26 cellular contexts compared by ENCODE assay signal in genomic region chr12:15407025-15407424, GRCh38.
DNase-seq lines count a peak whose midpoint lies in the region; ATAC-seq, FAIRE-seq and TF ChIP-seq lines count a peak whose summit lies in the region.
"Had no signal": no experiment of that assay in that cellular context is flagged by ENCODE, and none has a peak within 500 bp of the region (broad histone marks: within the 10 kb centered on the region; RNA-seq: fewer than 3 reads in every experiment).

No MANE protein-coding gene starts in this region.

- no peak overlapping the region for H3K4me2 ChIP-seq in HepG2 (ENCODE audit: low read depth, low read length)
- H3K4me2 ChIP-seq in K562 (ENCODE audit: insufficient read depth, low read length), result no peak overlapping the region
- H3K4me2 ChIP-seq: BLaER1 had no signal

- H3K27me3 ChIP-seq in HepG2 (ENCODE audit: control insufficient read depth in 1 of 2, insufficient read depth in 2 of 2, low read length in 2 of 2), result no peaks in the 10 kb centered on the region
- H3K27me3 ChIP-seq in right lobe of liver, result no peaks in the 10 kb centered on the region
- no peaks in the 10 kb centered on the region for H3K27me3 ChIP-seq in K562 (ENCODE audit: control insufficient read depth in 2 of 2, insufficient read depth in 2 of 2, low read length in 2 of 2)
- H3K27me3 ChIP-seq in uterus, result no peaks in the 10 kb centered on the region
- H3K27me3 ChIP-seq: BE2C, BLaER1 had no signal

- H3K9me3 ChIP-seq in HepG2 (ENCODE audit: low read length) (no peaks in the 10 kb centered on the region), right lobe of liver (no peaks in the 10 kb centered on the region), K562 (replicated peaks; ENCODE audit: control insufficient read depth, insufficient read depth, low read depth, low read length) (no peaks in the 10 kb centered on the region), uterus (no peaks in the 10 kb centered on the region)
- H3K9me3 ChIP-seq: BE2C, BLaER1 had no signal

- intact Hi-C loops in HepG2 (cut with micrococcal nuclease; ENCODE audit: unreplicated experiment), result no loop called here
- intact Hi-C loops in right lobe of liver (cut with DNase I), result no loop called here
- intact Hi-C loops in K562 (cut with micrococcal nuclease), result no loop called here
- intact Hi-C loops in uterus (cut with DNase I; ENCODE audit: low total_unique reads), result no loop called here

- TF ChIP-seq CTCF in HepG2 (CRISPR knock-in tag; IDR thresholded peaks at IDR 0.05), result no peak
- no peak for TF ChIP-seq CTCF in right lobe of liver (IDR thresholded peaks at IDR 0.05)
- no peak for TF ChIP-seq CTCF in K562 (IDR thresholded peaks at IDR 0.05 in 2 of 3, conservative IDR thresholded peaks at IDR 0.05 in 1 of 3; ENCODE audit: insufficient read depth in 2 of 3, low read depth in 1 of 3, low read length in 3 of 3)
- no peak for TF ChIP-seq CTCF in nephron (IDR thresholded peaks at IDR 0.05; ENCODE audit: unreplicated experiment in 3 of 3)
- no peak for TF ChIP-seq CTCF in uterus (IDR thresholded peaks at IDR 0.05)

- no peaks in the 10 kb centered on the region for H3K36me3 ChIP-seq in HepG2 (replicated peaks in 1 of 2; ENCODE audit: control insufficient read depth in 1 of 2, insufficient read depth in 2 of 2, low read length in 2 of 2)
- H3K36me3 ChIP-seq in right lobe of liver, result no peaks in the 10 kb centered on the region
- no peaks in the 10 kb centered on the region for H3K36me3 ChIP-seq in K562 (ENCODE audit: control insufficient read depth, insufficient read depth, low read length)
- no peaks in the 10 kb centered on the region for H3K36me3 ChIP-seq in uterus
- H3K36me3 ChIP-seq: BE2C, BLaER1 had no signal

- TF ChIP-seq RAD21 in HepG2 (CRISPR knock-in tag; IDR thresholded peaks at IDR 0.05) (no peak), K562 (CRISPR knock-in tag; conservative IDR thresholded peaks at IDR 0.05 in 1 of 2, IDR thresholded peaks at IDR 0.05 in 1 of 2) (no peak)

- no peaks in the 10 kb centered on the region for H3K27me3 Mint-ChIP-seq in nephron (ENCODE audit: low read depth)
- H3K27me3 Mint-ChIP-seq: CD4-positive, CD25-positive, alpha-beta regulatory T cell had no signal

- peaks cover 5% of the 10 kb centered on the region for H3K4me1 Mint-ChIP-seq in nephron
- H3K4me1 Mint-ChIP-seq: CD14-positive monocyte; CD4-positive, alpha-beta memory T cell; CD4-positive, CD25-positive, alpha-beta regulatory T cell; CD8-positive, alpha-beta memory T cell had no signal

- ATAC-seq in HepG2 (no peak), right lobe of liver (no peak), K562 (no peak), HG03045 (IDR thresholded peaks at IDR 0.05; ENCODE audit: unreplicated experiment) (no peak)
- ATAC-seq: GM12878 had no signal

- CTCF ChIA-PET in HepG2 (lab: Yijun Ruan, JAX; ENCODE audit: low intra/inter-chr PET ratio, low total read pairs), result no interaction called here
- CTCF ChIA-PET in K562 (lab: Yijun Ruan, JAX; ENCODE audit: low intra/inter-chr PET ratio), result no interaction called here

- H3K27ac ChIP-seq in HepG2 (ENCODE audit: extremely low read length, insufficient read depth, low read length) (no peak overlapping the region), right lobe of liver (no peak overlapping the region), K562 (ENCODE audit: extremely low read depth, low read depth, low read length) (no peak overlapping the region), uterus (no peak overlapping the region)
- H3K27ac ChIP-seq: 22Rv1, BLaER1 had no signal

- no peaks in the 10 kb centered on the region for H4K20me1 ChIP-seq in HepG2 (ENCODE audit: insufficient read depth, low read length)
- H4K20me1 ChIP-seq in K562 (replicated peaks; ENCODE audit: control insufficient read depth, insufficient read depth, low read length), result no peaks in the 10 kb centered on the region
- H4K20me1 ChIP-seq: BLaER1 had no signal

- H3K9me3 Mint-ChIP-seq in nephron, result no peaks in the 10 kb centered on the region
- H3K9me3 Mint-ChIP-seq: CD4-positive, alpha-beta memory T cell; CD4-positive, CD25-positive, alpha-beta regulatory T cell had no signal

- WGBS in HepG2 (ENCODE audit: low lambda C conversion rate), result 9% methylated on average over 2 of the region's 2 CpGs
- 41% methylated on average over 2 of the region's 2 CpGs for WGBS in right lobe of liver (ENCODE audit: insufficient coverage, low coverage, low lambda C conversion rate, missing lambda C conversion rate)
- WGBS in K562 (ENCODE audit: insufficient coverage, low coverage, missing lambda C conversion rate), result 0% methylated on average over 2 of the region's 2 CpGs

- TF ChIP-seq POLR2A in HepG2 (IDR thresholded peaks at IDR 0.05; ENCODE audit: insufficient read depth in 1 of 2, low read depth in 2 of 2, low read length in 2 of 2) (no peak), right lobe of liver (IDR thresholded peaks at IDR 0.05) (no peak), K562 (conservative IDR thresholded peaks at IDR 0.05) (no peak), uterus (IDR thresholded peaks at IDR 0.05) (no peak)

- BruUV-seq in HepG2 (replicated peaks; lab: Mats Ljungman, UMichigan) (no TSS peak), K562 (replicated peaks; lab: Mats Ljungman, UMichigan) (no TSS peak)

- H3K4me3 ChIP-seq in HepG2 (replicated peaks in 1 of 3; ENCODE audit: insufficient read depth in 1 of 3, low read depth in 2 of 3, low read length in 3 of 3) (no peak overlapping the region), right lobe of liver (no peak overlapping the region), K562 (no peak overlapping the region), uterus (no peak overlapping the region)
- H3K4me3 ChIP-seq: BLaER1, GM12878 had no signal

- H3K4me1 ChIP-seq in HepG2 (ENCODE audit: insufficient read depth, low read length) (no peaks in the 10 kb centered on the region), right lobe of liver (no peaks in the 10 kb centered on the region), K562 (replicated peaks in 1 of 2; ENCODE audit: control insufficient read depth in 2 of 2, insufficient read depth in 2 of 2, low read length in 2 of 2) (no peaks in the 10 kb centered on the region), uterus (no peaks in the 10 kb centered on the region)
- H3K4me1 ChIP-seq: BLaER1 had no signal

- no peaks in the 10 kb centered on the region for H3K79me2 ChIP-seq in HepG2 (ENCODE audit: insufficient read depth, low read length)
- H3K79me2 ChIP-seq in K562 (ENCODE audit: control insufficient read depth, insufficient read depth, low read length), result no peaks in the 10 kb centered on the region

- H2AFZ ChIP-seq in HepG2 (ENCODE audit: low read length) (no peak overlapping the region), K562 (ENCODE audit: low read depth, low read length) (no peak overlapping the region)

- POLR2A ChIA-PET in HepG2 (lab: Yijun Ruan, JAX), result no interaction called here
- POLR2A ChIA-PET in K562 (lab: Yijun Ruan, JAX), result no interaction called here

- DNase-seq in HepG2 (ENCODE audit: low spot score), result no peak
- DNase-seq in right lobe of liver, result no peak
- no peak for DNase-seq in K562 (ENCODE audit: extremely low read depth in 1 of 4, low spot score in 3 of 4)
- DNase-seq in uterus, result no peak
- DNase-seq: ACHN; BE2C; C1 segment of cervical spinal cord; CD4-positive, alpha-beta memory T cell; CD4-positive, CD25-positive, alpha-beta regulatory T cell; CD8-positive, alpha-beta memory T cell; COR-L47; DMS 273 treated with DMSO at 0.1 percent for 48 hours; DMS153; DMS53; DMS79; DND-41; EL; GDM1 had no signal

- in situ Hi-C loops in HepG2 (cut with HindIII; ENCODE audit: extremely low pct_ligation_motif_present, low pct_unique_long_range_greater_than_20kb) (no loop called here), K562 (cut with MboI) (no loop called here)

- peak overlapping the region; percentile 30 to 40 (median 40) for H3K27ac Mint-ChIP-seq in nephron
- H3K27ac Mint-ChIP-seq: CD14-positive monocyte; CD4-positive, alpha-beta memory T cell; CD4-positive, CD25-positive, alpha-beta regulatory T cell; CD8-positive, alpha-beta memory T cell had no signal

- H3K9ac ChIP-seq in HepG2 (ENCODE audit: insufficient read depth, low read depth, low read length), result no peak overlapping the region
- no peak overlapping the region for H3K9ac ChIP-seq in K562 (ENCODE audit: insufficient read depth in 1 of 2, low read depth in 2 of 2, low read length in 2 of 2)
- H3K9ac ChIP-seq: BLaER1 had no signal

- no peaks in the 10 kb centered on the region for H3K9me1 ChIP-seq in K562 (ENCODE audit: control insufficient read depth, insufficient read depth, low read length)

- H3K4me3 Mint-ChIP-seq in nephron, result no peak overlapping the region
- H3K4me3 Mint-ChIP-seq: CD14-positive monocyte; CD4-positive, alpha-beta memory T cell; CD4-positive, CD25-positive, alpha-beta regulatory T cell; CD8-positive, alpha-beta memory T cell had no signal

- FAIRE-seq in HepG2 (lab: Jason Lieb, UNC) (no peak), K562 (lab: Jason Lieb, UNC) (no peak)
- FAIRE-seq: GM12878, GM12892, GM18507 had no signal

- H3K36me3 Mint-ChIP-seq in nephron (ENCODE audit: low read depth), result no peaks in the 10 kb centered on the region
- H3K36me3 Mint-ChIP-seq: CD14-positive monocyte; CD4-positive, alpha-beta memory T cell; CD4-positive, CD25-positive, alpha-beta regulatory T cell; CD8-positive, alpha-beta memory T cell had no signal

- TF ChIP-seq EP300 in HepG2 (IDR thresholded peaks at IDR 0.05; ENCODE audit: low read depth in 2 of 2, low read length in 2 of 2) (no peak), HepG2 (CRISPR knock-in tag; IDR thresholded peaks at IDR 0.05; ENCODE audit: borderline replicate concordance) (no peak), K562 (IDR thresholded peaks at IDR 0.05; ENCODE audit: low read length) (no peak)

TF ChIP-seq in HepG2, 621 proteins besides CTCF, POLR2A, EP300 and RAD21 (continues in another document):
- TF ChIP-seq NR0B2 (CRISPR knock-in tag; IDR thresholded peaks at IDR 0.05) (no peak), SNAI1 (CRISPR knock-in tag; IDR thresholded peaks at IDR 0.05; ENCODE audit: borderline replicate concordance) (no peak), KAT7 (CRISPR knock-in tag; IDR thresholded peaks at IDR 0.05; ENCODE audit: borderline replicate concordance) (no peak)

TF ChIP-seq in K562, 482 proteins besides CTCF, POLR2A, EP300 and RAD21 (continues in another document):
- no peak for TF ChIP-seq KHSRP (IDR thresholded peaks at IDR 0.05)
- no peak for TF ChIP-seq HNRNPL (IDR thresholded peaks at IDR 0.05; ENCODE audit: low read depth, low read length)
- no peak for TF ChIP-seq PHF21A (IDR thresholded peaks at IDR 0.05; ENCODE audit: borderline replicate concordance, low read depth)

Comparison
In these comparisons a context has a peak if more than half of its experiments do, and no peak if none do; other contexts are left out.
1. Of the 241 proteins assayed by ChIP-seq in both HepG2 and K562: peak only in HepG2: MAFF and MAFK; only in K562: MAFG; in both: none; in neither: 238.